5 cellular contexts compared by ENCODE assay signal in genomic region chr5:87887247-87887646, GRCh38.
"Had no signal": no experiment of that assay in that cellular context is flagged by ENCODE, and none has a peak within 500 bp of the region (broad histone marks: within the 10 kb centered on the region; RNA-seq: fewer than 3 reads in every experiment).

No MANE protein-coding gene starts in this region.

- H3K4me1 Mint-ChIP-seq: IgD-negative memory B cell had no signal

- H3K4me3 Mint-ChIP-seq: IgD-negative memory B cell had no signal

- H3K27ac Mint-ChIP-seq: IgD-negative memory B cell had no signal

- DNase-seq: IMR-90, KBM-7 had no signal

- H3K4me3 ChIP-seq: K562 had no signal

- H3K36me3 Mint-ChIP-seq: IgD-negative memory B cell had no signal

- H3K27ac ChIP-seq: HL-60 had no signal
